ENCODE assay signal across 16 cellular contexts in genomic region chr12:94092516-94093241, GRCh38. TPM values are rescaled to one million over a fixed set of nuclear protein-coding genes. Genes with fewer than 3 reads are reported as not detected.
DNase-seq lines count a peak whose midpoint lies in the region; ATAC-seq and TF ChIP-seq lines count a peak whose summit lies in the region.
"Had no signal": no experiment of that assay in that cellular context is flagged by ENCODE, and none has a peak within 500 bp of the region (broad histone marks: within the 10 kb centered on the region; RNA-seq: fewer than 3 reads in every experiment).

No MANE protein-coding gene starts in this region.

- H3K36me3 ChIP-seq in brain microvascular endothelial cell (replicated peaks) (no peaks in the 10 kb centered on the region), uterus (no peaks in the 10 kb centered on the region), WERI-Rb-1 (no peaks in the 10 kb centered on the region)
- H3K36me3 ChIP-seq: neural progenitor cell had no signal

- H3K4me3 ChIP-seq in brain microvascular endothelial cell (ENCODE audit: low read depth, low read length) (no peak overlapping the region), uterus (no peak overlapping the region), WERI-Rb-1 (ENCODE audit: low read depth, low read length) (no peak overlapping the region)
- H3K4me3 ChIP-seq: dorsolateral prefrontal cortex, neural progenitor cell had no signal

- TF ChIP-seq CTCF in brain microvascular endothelial cell (IDR thresholded peaks at IDR 0.05; ENCODE audit: low read depth, low read length, missing control alignments) (no peak), uterus (IDR thresholded peaks at IDR 0.05) (no peak), WERI-Rb-1 (IDR thresholded peaks at IDR 0.05; ENCODE audit: low read depth, low read length) (no peak)

- no peak for TF ChIP-seq POLR2A in uterus (IDR thresholded peaks at IDR 0.05)

- H3K27ac ChIP-seq in brain microvascular endothelial cell: no peak overlapping the region
- peak overlapping the region; percentile 48 to 82 for H3K27ac ChIP-seq in uterus
- H3K27ac ChIP-seq in WERI-Rb-1: no peak overlapping the region
- no peak overlapping the region for H3K27ac ChIP-seq in substantia nigra (ENCODE audit: low read depth, low read length, poor library complexity, severe bottlenecking)
- H3K27ac ChIP-seq: dorsolateral prefrontal cortex, neural progenitor cell had no signal

- DNase-seq in M059J (ENCODE audit: low read depth) (peak; percentile 92), brain microvascular endothelial cell (peak; percentile 36), kidney tubule cell (ENCODE audit: low spot score) (peak; percentile 24), uterus (peak; percentile 79 to 85), WERI-Rb-1 (no peak), substantia nigra (lab: John Stamatoyannopoulos, UW) (no peak)
- DNase-seq: activated CD4-positive, alpha-beta T cell treated with anti-CD3 and anti-CD28 coated beads, Interleukin-2, amount 50 U/mL, for 4 hours; activated T-cell treated with anti-CD3 and anti-CD28 coated beads, Interleukin-2, amount 50 U/mL, for 72 hours; CD4-positive, CD25-positive, alpha-beta regulatory T cell; dorsolateral prefrontal cortex; mesendoderm; NCI-H2029 treated with DMSO at 0.1 percent for 48 hours; NCI-H774 had no signal

- ATAC-seq in HG03135 (IDR thresholded peaks at IDR 0.05; ENCODE audit: unreplicated experiment): no peak
- ATAC-seq: activated T-cell treated with anti-CD3 and anti-CD28 coated beads, Interleukin-2, amount 50 U/mL, for 72 hours; Right ventricle myocardium inferior had no signal

- H3K9me3 ChIP-seq in uterus (no peaks in the 10 kb centered on the region), WERI-Rb-1 (ENCODE audit: severe bottlenecking) (no peaks in the 10 kb centered on the region)

- H3K27me3 ChIP-seq in brain microvascular endothelial cell (replicated peaks) (no peaks in the 10 kb centered on the region), uterus (no peaks in the 10 kb centered on the region), WERI-Rb-1 (ENCODE audit: insufficient read depth, low read depth, severe bottlenecking) (no peaks in the 10 kb centered on the region)
- H3K27me3 ChIP-seq: dorsolateral prefrontal cortex, neural progenitor cell had no signal

- in situ Hi-C loops in brain microvascular endothelial cell (cut with HindIII; ENCODE audit: low pct_ligation_motif_present, low sequenced_read_pairs): loop anchor here (25.0 kb wide), 1 partner anchor 530 kb away; the partner anchor contains the start of gene SOCS2

- intact Hi-C loops in uterus (cut with DNase I; ENCODE audit: low total_unique reads): no loop called here

- H3K4me1 ChIP-seq in uterus: peaks cover 0 to 6% of the 10 kb centered on the region in 2 donors
- H3K4me1 ChIP-seq: neural progenitor cell had no signal

RNA-seq across cellular contexts. Expression of gene PLXNC1, which starts 55.7 kb away (rescaled TPM):
- total RNA-seq in M059J (2014; rRNA removed; shearing (Covaris generic)): 0.20 and 3.4 TPM in 2 replicates
- 10 to 100 TPM; 11.6 to 23.8 (median 16.3) TPM for total RNA-seq in uterus

Comparison
In these comparisons a context has a peak if more than half of its experiments do, and no peak if none do; other contexts are left out.
1. DNase-seq: peak in M059J (single experiment), brain microvascular endothelial cell (single experiment), kidney tubule cell (single experiment) and uterus (2 of 2); none in WERI-Rb-1 (single experiment) and substantia nigra (0 of 49).
2. H3K27ac ChIP-seq: peak in uterus (2 of 2); none in brain microvascular endothelial cell (single experiment), WERI-Rb-1 (single experiment) and substantia nigra (single experiment).